ENCODE assay signal across 8 cellular contexts in the genomic region with DNA sequence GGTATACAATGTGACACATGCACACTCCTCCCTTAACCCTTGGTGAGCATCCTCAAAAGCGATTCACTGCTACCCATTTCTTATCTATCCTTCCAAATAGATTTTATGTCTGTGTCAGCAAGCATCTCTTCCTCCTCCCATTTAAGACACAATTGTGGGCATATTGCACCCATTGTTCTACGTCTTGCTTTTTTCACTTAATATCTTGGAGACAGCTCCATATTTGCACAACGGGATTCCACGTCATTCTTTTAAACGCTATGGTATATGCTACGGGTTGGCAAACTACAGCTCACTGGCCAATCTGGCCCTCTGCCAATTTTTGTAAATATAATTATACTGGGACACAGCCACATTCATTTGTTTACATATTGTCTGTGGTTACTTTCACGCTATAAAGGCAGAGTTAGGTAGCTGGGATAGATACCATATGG.
A peak's percentile ranks its signal among the peaks of the same experiment; 100 is the strongest.
DNase-seq lines count a peak whose midpoint lies in the region; ATAC-seq and TF ChIP-seq lines count a peak whose summit lies in the region.

No MANE protein-coding gene starts in this region.

- H3K4me3 ChIP-seq in GM06990 (replicated peaks; ENCODE audit: low read depth, low read length), result peak overlapping the region; percentile 47
- peak overlapping the region; percentile 34 to 62 for H3K4me3 ChIP-seq in ascending aorta
- no peak overlapping the region for H3K4me3 ChIP-seq in mucosa of descending colon

- peaks cover 49 to 79% of the 10 kb centered on the region in 2 donors for H3K4me1 ChIP-seq in ascending aorta
- H3K4me1 ChIP-seq in mucosa of descending colon (ENCODE audit: low read depth), result peaks cover 27% of the 10 kb centered on the region

- H3K27me3 ChIP-seq in GM06990 (replicated peaks; ENCODE audit: control insufficient read depth, insufficient read depth, low read length) (no peaks in the 10 kb centered on the region), ascending aorta (no peaks in the 10 kb centered on the region)

- intact Hi-C loops in ascending aorta (cut with DNase I) (no loop called here), mucosa of descending colon (cut with DNase I, micrococcal nuclease) (no loop called here)

- peak overlapping the region; percentile 94 for H3K27ac ChIP-seq in ascending aorta

- TF ChIP-seq CTCF in GM06990 (IDR thresholded peaks at IDR 0.05; ENCODE audit: insufficient read depth, low read length, poor library complexity, severe bottlenecking) (no peak), ascending aorta (IDR thresholded peaks at IDR 0.05) (no peak), mucosa of descending colon (IDR thresholded peaks at IDR 0.05) (no peak)

- H3K9me3 ChIP-seq in ascending aorta (no peaks in the 10 kb centered on the region), mucosa of descending colon (no peaks in the 10 kb centered on the region)

- ATAC-seq in mucosa of descending colon (peak; percentile 58), HG03378 (IDR thresholded peaks at IDR 0.05; ENCODE audit: unreplicated experiment) (no peak), GM18520 (IDR thresholded peaks at IDR 0.05; ENCODE audit: unreplicated experiment) (no peak), HG03565 (IDR thresholded peaks at IDR 0.05; ENCODE audit: unreplicated experiment) (no peak)

- H3K36me3 ChIP-seq in GM06990 (ENCODE audit: control insufficient read depth, insufficient read depth, low read length), result no peaks in the 10 kb centered on the region; the same call in none of the 2 replicates
- no peaks in the 10 kb centered on the region for H3K36me3 ChIP-seq in ascending aorta
- no peaks in the 10 kb centered on the region for H3K36me3 ChIP-seq in mucosa of descending colon (ENCODE audit: low read depth)

- DNase-seq in GM06990 (ENCODE audit: extremely low read depth, insufficient read length), result no peak
- DNase-seq in NCI-H2081 (lab: John Stamatoyannopoulos, UW), result peak; percentile 73 to 85
- no peak for DNase-seq in ascending aorta (ENCODE audit: low spot score in 2 of 2)
- peak in 1 of 3 donors; percentile 49 for DNase-seq in mucosa of descending colon
- DNase-seq in MV-4-11 (lab: John Stamatoyannopoulos, UW), result no peak

Comparison
In these comparisons a context has a peak if more than half of its experiments do, and no peak if none do; other contexts are left out.
1. DNase-seq: peak in NCI-H2081 (2 of 2); none in GM06990 (single experiment), ascending aorta (0 of 2) and MV-4-11 (single experiment).